Comparison of ENCODE assay signal across 29 cellular contexts in genomic region chr7:139427788-139428187, GRCh38. TPM values are rescaled to one million over a fixed set of nuclear protein-coding genes. Genes with fewer than 3 reads are reported as not detected.
DNase-seq lines count a peak whose midpoint lies in the region; FAIRE-seq and TF ChIP-seq lines count a peak whose summit lies in the region.
"Had no signal": no experiment of that assay in that cellular context is flagged by ENCODE, and none has a peak within 500 bp of the region (broad histone marks: within the 10 kb centered on the region; RNA-seq: fewer than 3 reads in every experiment).

No MANE protein-coding gene starts in this region.

- peak; percentile 20 for FAIRE-seq in keratinocyte (lab: Jason Lieb, UNC)
- FAIRE-seq: A204.1, D721Med, GM12892, RCC 7860 had no signal

- H4K20me1 ChIP-seq in mammary epithelial cell (ENCODE audit: insufficient read depth, low read length) (no peaks in the 10 kb centered on the region), keratinocyte (ENCODE audit: control insufficient read depth, extremely low read depth, insufficient read depth, low read length) (peaks cover 4% of the 10 kb centered on the region)

- peaks cover 22% of the 10 kb centered on the region for H3K4me1 ChIP-seq in mammary epithelial cell (ENCODE audit: insufficient read depth, low read length)
- peaks cover 0 to 3% of the 10 kb centered on the region in 2 donors for H3K4me1 ChIP-seq in breast epithelium
- H3K4me1 ChIP-seq in keratinocyte (ENCODE audit: control insufficient read depth, extremely low read depth, insufficient read depth, low read length): peaks cover 21% of the 10 kb centered on the region
- peaks cover 47 to 60% of the 10 kb centered on the region in 2 donors for H3K4me1 ChIP-seq in thyroid gland
- H3K4me1 ChIP-seq: BLaER1 had no signal

- peak; percentile 28 for DNase-seq in mammary epithelial cell
- DNase-seq in breast epithelium (ENCODE audit: low spot score in 2 of 2): no peak
- no peak for DNase-seq in dorsolateral prefrontal cortex
- DNase-seq in keratinocyte (ENCODE audit: low read depth, low spot score): no peak
- DNase-seq in thyroid gland: no peak
- no peak for DNase-seq in H7
- DNase-seq in NCI-H146 treated with DMSO at 0.1 percent for 48 hours (lab: John Stamatoyannopoulos, UW; ENCODE audit: unreplicated experiment): no peak
- no peak for DNase-seq in HuH-7 (ENCODE audit: low spot score)
- DNase-seq: CD4-positive, alpha-beta T cell; GF-D8; GOT3; NCI-H1048; NCI-H1417 treated with DMSO at 0.1 percent for 48 hours; NCI-H187; NCI-H2081 treated with DMSO at 0.1 percent for 48 hours; NCI-H2171; NCI-H226; NCI-H510A; NCI-H69; SIG-M5 had no signal

- no peaks in the 10 kb centered on the region for H3K9me1 ChIP-seq in keratinocyte (ENCODE audit: control insufficient read depth, extremely low read depth, insufficient read depth, low read length)

- in situ Hi-C loops in mammary epithelial cell (cut with MboI; ENCODE audit: low sequenced_read_pairs in 2 of 2): no loop called here

- intact Hi-C loops in mammary epithelial cell (cut with micrococcal nuclease): no loop called here
- intact Hi-C loops in breast epithelium (cut with DNase I; ENCODE audit: low total_unique reads): no loop called here
- intact Hi-C loops in dorsolateral prefrontal cortex (cut with DNase I): no loop called here
- intact Hi-C loops in thyroid gland (cut with DNase I): no loop called here

- H3K36me3 ChIP-seq in mammary epithelial cell (ENCODE audit: insufficient read depth, low read length) (peaks cover under 1% of the 10 kb centered on the region), breast epithelium (no peaks in the 10 kb centered on the region), keratinocyte (ENCODE audit: control insufficient read depth in 2 of 2, extremely low read depth in 1 of 2, insufficient read depth in 2 of 2, low read length in 2 of 2) (peaks cover 0 to 3% of the 10 kb centered on the region in 2 experiments), thyroid gland (peaks cover 0 to 1% of the 10 kb centered on the region in 2 donors), H7 (replicated peaks; ENCODE audit: control insufficient read depth, insufficient read depth, low read length) (peaks cover 2% of the 10 kb centered on the region)

- H2AFZ ChIP-seq in mammary epithelial cell (ENCODE audit: low read depth, low read length): no peak overlapping the region
- no peak overlapping the region for H2AFZ ChIP-seq in keratinocyte (ENCODE audit: control insufficient read depth, low read length)

- no peaks in the 10 kb centered on the region for H3K27me3 ChIP-seq in mammary epithelial cell (ENCODE audit: insufficient read depth, low read length)
- no peaks in the 10 kb centered on the region for H3K27me3 ChIP-seq in breast epithelium
- no peaks in the 10 kb centered on the region for H3K27me3 ChIP-seq in dorsolateral prefrontal cortex
- no peaks in the 10 kb centered on the region for H3K27me3 ChIP-seq in keratinocyte (ENCODE audit: control insufficient read depth, extremely low read depth, insufficient read depth, low read length)
- H3K27me3 ChIP-seq in thyroid gland: no peaks in the 10 kb centered on the region
- no peaks in the 10 kb centered on the region for H3K27me3 ChIP-seq in H7 (ENCODE audit: control insufficient read depth, insufficient read depth, low read length)
- H3K27me3 ChIP-seq: BLaER1 had no signal

- H3K27ac ChIP-seq in mammary epithelial cell (ENCODE audit: insufficient read depth, low read depth, low read length) (no peak overlapping the region), breast epithelium (no peak overlapping the region), dorsolateral prefrontal cortex (peak overlapping the region in 33 of 59 donors; percentile 21 to 93 (median 67)), keratinocyte (ENCODE audit: control insufficient read depth, insufficient read depth, low read length) (no peak overlapping the region), thyroid gland (peak overlapping the region; percentile 53 to 86 (median 85))
- H3K27ac ChIP-seq: BLaER1, SK-N-MC had no signal

- no TSS peak for BruUV-seq in mammary epithelial cell (replicated peaks; lab: Mats Ljungman, UMichigan)

- CTCF ChIA-PET in mammary epithelial cell (lab: Charles Lee; ENCODE audit: low non-redundant PET): no interaction called here

- TF ChIP-seq CTCF in mammary epithelial cell (conservative IDR thresholded peaks at IDR 0.05 in 1 of 2, IDR thresholded peaks at IDR 0.05 in 1 of 2; ENCODE audit: extremely low read depth in 1 of 2, insufficient read depth in 1 of 2, low read depth in 1 of 2, low read length in 2 of 2): no peak
- TF ChIP-seq CTCF in breast epithelium (IDR thresholded peaks at IDR 0.05): no peak
- no peak for TF ChIP-seq CTCF in dorsolateral prefrontal cortex (IDR thresholded peaks at IDR 0.05 in 54 of 56, conservative IDR thresholded peaks at IDR 0.05 in 2 of 56; ENCODE audit: low read depth in 1 of 56, partially characterized antibody in 56 of 56)
- TF ChIP-seq CTCF in keratinocyte (optimal IDR thresholded peaks at IDR 0.05 in 1 of 3, IDR thresholded peaks at IDR 0.05 in 1 of 3, conservative IDR thresholded peaks at IDR 0.05 in 1 of 3; ENCODE audit: extremely low read depth in 1 of 3, insufficient read depth in 2 of 3, low read length in 3 of 3): no peak
- TF ChIP-seq CTCF in thyroid gland (IDR thresholded peaks at IDR 0.05): no peak

- peaks cover 2% of the 10 kb centered on the region for H3K79me2 ChIP-seq in mammary epithelial cell (ENCODE audit: insufficient read depth, low read length)
- no peaks in the 10 kb centered on the region for H3K79me2 ChIP-seq in keratinocyte (ENCODE audit: control insufficient read depth, insufficient read depth, low read length)

- dilution Hi-C loops in mammary epithelial cell (cut with HindIII; ENCODE audit: low sequenced_read_pairs): no loop called here
- dilution Hi-C loops in keratinocyte (cut with MboI; ENCODE audit: extremely low pct_ligation_motif_present, low sequenced_read_pairs): no loop called here

- H3K9me3 ChIP-seq in mammary epithelial cell (replicated peaks; ENCODE audit: insufficient read depth, low read length) (no peaks in the 10 kb centered on the region), breast epithelium (no peaks in the 10 kb centered on the region), keratinocyte (ENCODE audit: control insufficient read depth, low read depth, low read length) (no peaks in the 10 kb centered on the region), thyroid gland (no peaks in the 10 kb centered on the region)
- H3K9me3 ChIP-seq: BLaER1 had no signal

- H3K4me2 ChIP-seq in mammary epithelial cell (ENCODE audit: insufficient read depth, low read depth, low read length): no peak overlapping the region
- H3K4me2 ChIP-seq in keratinocyte (ENCODE audit: control insufficient read depth, extremely low read depth, insufficient read depth, low read depth, low read length): no peak overlapping the region
- H3K4me2 ChIP-seq: BLaER1 had no signal

- 78% methylated on average over 7 of the region's 7 CpGs for WGBS in mammary epithelial cell (ENCODE audit: low coverage, missing lambda C conversion rate)
- 93 to 95% methylated on average over 7 of the region's 7 CpGs for WGBS in thyroid gland, 2 donors

- H3K4me3 ChIP-seq in mammary epithelial cell (replicated peaks in 1 of 3; ENCODE audit: insufficient read depth in 1 of 3, low read depth in 2 of 3, low read length in 3 of 3): no peak overlapping the region
- H3K4me3 ChIP-seq in breast epithelium: no peak overlapping the region
- H3K4me3 ChIP-seq in dorsolateral prefrontal cortex: no peak overlapping the region
- H3K4me3 ChIP-seq in keratinocyte (ENCODE audit: control insufficient read depth in 2 of 3, extremely low read depth in 1 of 3, insufficient read depth in 2 of 3, low read depth in 1 of 3, low read length in 3 of 3): no peak overlapping the region
- H3K4me3 ChIP-seq in thyroid gland (replicated peaks in 1 of 3): no peak overlapping the region
- no peak overlapping the region for H3K4me3 ChIP-seq in H7 (ENCODE audit: insufficient read depth, low read depth, low read length)
- H3K4me3 ChIP-seq: BLaER1, SK-N-MC had no signal

- H3K9ac ChIP-seq in mammary epithelial cell (ENCODE audit: insufficient read depth, low read length) (no peak overlapping the region), keratinocyte (ENCODE audit: control insufficient read depth, extremely low read depth, insufficient read depth, low read length) (no peak overlapping the region)
- H3K9ac ChIP-seq: BLaER1 had no signal

- TF ChIP-seq POLR2A in breast epithelium (IDR thresholded peaks at IDR 0.05): no peak
- TF ChIP-seq POLR2A in thyroid gland (IDR thresholded peaks at IDR 0.05): no peak

RNA-seq across cellular contexts. Expression of gene KLRG2, which starts 55.7 kb away (rescaled TPM):
- total RNA-seq in mammary epithelial cell: 1 to 10 TPM in 1 of 2 donors, under 1 TPM in 1; 0.89 to 1.0 TPM
- 0.29 TPM for polyA plus RNA-seq in mammary epithelial cell
- polyA minus RNA-seq in mammary epithelial cell: not detected
- 1 to 10 TPM in 1 of 3 donors, under 1 TPM in 2; 0.33 to 1.3 (median 0.48) TPM for total RNA-seq in breast epithelium
- under 1 TPM in 2 of 120 experiments, not detected in 118; 0.16 to 0.42 TPM for total RNA-seq in dorsolateral prefrontal cortex
- 0.37 to 3.0 TPM (median 0.63 TPM) in 3 replicates for polyA plus RNA-seq in keratinocyte
- polyA plus RNA-seq in keratinocyte (2011; ENCODE audit: low read depth): 2.4 TPM
- 0.60 and 0.74 TPM in 2 replicates for polyA plus RNA-seq in keratinocyte (2011; cell fraction: cytosol; rRNA removed)
- polyA plus RNA-seq in keratinocyte (2011; cell fraction: nucleus; rRNA removed): 0.98 and 1.7 TPM in 2 replicates
- 0.61 and 3.3 TPM in 2 replicates for polyA plus RNA-seq in keratinocyte (2012; ENCODE audit: low replicate concordance)
- 0.13 to 2.0 TPM (median 0.64 TPM) in 3 replicates for polyA minus RNA-seq in keratinocyte
- 2.7 TPM for polyA minus RNA-seq in keratinocyte (2011; cell fraction: cytosol; rRNA and poly(A)+ RNA removed)
- 2.0 and 2.1 TPM in 2 replicates for polyA minus RNA-seq in keratinocyte (2011; cell fraction: nucleus; rRNA and poly(A)+ RNA removed)
- 10 to 100 TPM; 20.7 to 45.8 (median 23.0) TPM for total RNA-seq in thyroid gland
- total RNA-seq in H7 (2014; rRNA removed; shearing (Covaris generic)): 9.2 and 11.5 TPM in 2 replicates
- total RNA-seq: CD4-positive, alpha-beta T cell; OCI-LY7 had no signal
- polyA plus RNA-seq: AG04450, IgD-negative memory B cell had no signal

Comparison
In these comparisons a context has a peak if more than half of its experiments do, and no peak if none do; other contexts are left out.
1. H3K27ac ChIP-seq: peak in dorsolateral prefrontal cortex (33 of 59) and thyroid gland (3 of 3); none in mammary epithelial cell (single experiment), breast epithelium (0 of 2) and keratinocyte (single experiment).